8 cellular contexts compared by ENCODE assay signal in genomic region chr13:112893570-112894422, GRCh38.
DNase-seq lines count a peak whose midpoint lies in the region; ATAC-seq and TF ChIP-seq lines count a peak whose summit lies in the region.

No MANE protein-coding gene starts in this region.

- H3K9ac ChIP-seq in BLaER1 treated with 17β-estradiol and CSF1 and Interleukin-3, amounts not matched to agents 10 nM and 100 nM = peak overlapping the region in 3 of 11 experiments; percentile 39 to 45 (median 41); a peak in 1 of 22 replicates

- in situ Hi-C loops in KBM-7 (cut with MboI; ENCODE audit: low pct_unique_long_range_greater_than_20kb, low sequenced_read_pairs) = no loop called here

- peaks cover 0 to 74% (median 34%) of the 10 kb centered on the region in 11 experiments; a peak in 18 of 22 replicates for H4K20me1 ChIP-seq in BLaER1 treated with 17β-estradiol and CSF1 and Interleukin-3, amounts not matched to agents 10 nM and 100 nM

- H3K4me2 ChIP-seq in BLaER1 treated with 17β-estradiol and CSF1 and Interleukin-3, amounts not matched to agents 10 nM and 100 nM = peak overlapping the region; percentile 37 to 98 (median 70)

- no peaks in the 10 kb centered on the region for H3K36me3 ChIP-seq in BLaER1 treated with 17β-estradiol and CSF1 and Interleukin-3, amounts not matched to agents 10 nM and 100 nM

- H3K27ac ChIP-seq in BLaER1 treated with 17β-estradiol and CSF1 and Interleukin-3, amounts not matched to agents 10 nM and 100 nM = peak overlapping the region in 2 of 11 experiments; percentile 24 to 37; a peak in 2 of 22 replicates
- peak overlapping the region; percentile 63 for H3K27ac ChIP-seq in VCaP

- DNase-seq in KBM-7 = peak; percentile 40
- peak; percentile 75 for DNase-seq in glomerular visceral epithelial cell (ENCODE audit: extremely low spot score)
- DNase-seq in pons (ENCODE audit: low spot score) = peak; percentile 18
- DNase-seq in kidney glomerular epithelial cell (lab: John Stamatoyannopoulos, UW) = no peak
- no peak for DNase-seq in GDM1 (lab: John Stamatoyannopoulos, UW)

- H3K4me1 ChIP-seq in BLaER1 treated with 17β-estradiol and CSF1 and Interleukin-3, amounts not matched to agents 10 nM and 100 nM = peaks cover 29 to 45% (median 40%) of the 10 kb centered on the region in 10 experiments

- peak; percentile 49 for ATAC-seq in GM19025 (IDR thresholded peaks at IDR 0.05; ENCODE audit: low read depth, unreplicated experiment)

- no peak for TF ChIP-seq CTCF in VCaP (conservative IDR thresholded peaks at IDR 0.05)

- H3K4me3 ChIP-seq in BLaER1 treated with 17β-estradiol and CSF1 and Interleukin-3, amounts not matched to agents 10 nM and 100 nM = peak overlapping the region in 7 of 10 experiments; percentile 32 to 64 (median 48); a peak in 6 of 20 replicates

- H3K27me3 ChIP-seq in BLaER1 treated with 17β-estradiol and CSF1 and Interleukin-3, amounts not matched to agents 10 nM and 100 nM = peaks cover 74 to 97% (median 90%) of the 10 kb centered on the region in 11 experiments

- H3K9me3 ChIP-seq in BLaER1 treated with 17β-estradiol and CSF1 and Interleukin-3, amounts not matched to agents 10 nM and 100 nM (replicated peaks in 1 of 11) = no peaks in the 10 kb centered on the region

Comparison
In these comparisons a context has a peak if more than half of its experiments do, and no peak if none do; other contexts are left out.
1. DNase-seq: peak in KBM-7 (single experiment), glomerular visceral epithelial cell (single experiment) and pons (single experiment); none in kidney glomerular epithelial cell (single experiment) and GDM1 (single experiment).